Comparison of ENCODE assay signal across 1 cellular context in genomic region chr21:37268186-37268503, GRCh38.
TF ChIP-seq lines count a peak whose summit lies in the region.

No MANE protein-coding gene starts in this region.

TF ChIP-seq in SK-N-SH, 30 proteins besides CTCF, POLR2A, EP300 and RAD21 (continued from another document):
- TF ChIP-seq MAX (IDR thresholded peaks at IDR 0.05; ENCODE audit: low read depth) (no peak; the same call in 1 of the 2 replicates), RFX5 (IDR thresholded peaks at IDR 0.05; ENCODE audit: low read length) (peak; percentile 92), MXI1 (IDR thresholded peaks at IDR 0.05; ENCODE audit: low read depth, low read length) (no peak; the same call in 1 of the 2 replicates), NFIC (IDR thresholded peaks at IDR 0.05; ENCODE audit: borderline replicate concordance) (no peak), RCOR1 (IDR thresholded peaks at IDR 0.05; ENCODE audit: low read length) (no peak), YY1 (IDR thresholded peaks at IDR 0.05; ENCODE audit: low read depth) (no peak), IRF3 (IDR thresholded peaks at IDR 0.05; ENCODE audit: low read depth, low read length) (no peak), JUND (IDR thresholded peaks at IDR 0.05) (no peak), USF1 (IDR thresholded peaks at IDR 0.05; ENCODE audit: borderline replicate concordance, low read depth) (0 out of 2 replicates have a peak, but pooled peaks have one; percentile 2), TEAD4 (IDR thresholded peaks at IDR 0.05; ENCODE audit: borderline replicate concordance, insufficient read depth) (no peak), FOSL2 (IDR thresholded peaks at IDR 0.05; ENCODE audit: borderline replicate concordance, low read depth) (no peak), FOXM1 (IDR thresholded peaks at IDR 0.05; ENCODE audit: low read depth) (no peak), POLR2AphosphoS5 (IDR thresholded peaks at IDR 0.05; ENCODE audit: low read depth, low read length) (no peak), RXRA (IDR thresholded peaks at IDR 0.05; ENCODE audit: borderline replicate concordance, low read depth) (no peak)
- TF ChIP-seq, protein P1, sequence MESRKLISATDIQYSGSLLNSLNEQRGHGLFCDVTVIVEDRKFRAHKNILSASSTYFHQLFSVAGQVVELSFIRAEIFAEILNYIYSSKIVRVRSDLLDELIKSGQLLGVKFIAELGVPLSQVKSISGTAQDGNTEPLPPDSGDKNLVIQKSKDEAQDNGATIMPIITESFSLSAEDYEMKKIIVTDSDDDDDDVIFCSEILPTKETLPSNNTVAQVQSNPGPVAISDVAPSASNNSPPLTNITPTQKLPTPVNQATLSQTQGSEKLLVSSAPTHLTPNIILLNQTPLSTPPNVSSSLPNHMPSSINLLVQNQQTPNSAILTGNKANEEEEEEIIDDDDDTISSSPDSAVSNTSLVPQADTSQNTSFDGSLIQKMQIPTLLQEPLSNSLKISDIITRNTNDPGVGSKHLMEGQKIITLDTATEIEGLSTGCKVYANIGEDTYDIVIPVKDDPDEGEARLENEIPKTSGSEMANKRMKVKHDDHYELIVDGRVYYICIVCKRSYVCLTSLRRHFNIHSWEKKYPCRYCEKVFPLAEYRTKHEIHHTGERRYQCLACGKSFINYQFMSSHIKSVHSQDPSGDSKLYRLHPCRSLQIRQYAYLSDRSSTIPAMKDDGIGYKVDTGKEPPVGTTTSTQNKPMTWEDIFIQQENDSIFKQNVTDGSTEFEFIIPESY (IDR thresholded peaks at IDR 0.05; ENCODE audit: borderline replicate concordance, low read depth), result no peak
- TF ChIP-seq, protein P2, sequence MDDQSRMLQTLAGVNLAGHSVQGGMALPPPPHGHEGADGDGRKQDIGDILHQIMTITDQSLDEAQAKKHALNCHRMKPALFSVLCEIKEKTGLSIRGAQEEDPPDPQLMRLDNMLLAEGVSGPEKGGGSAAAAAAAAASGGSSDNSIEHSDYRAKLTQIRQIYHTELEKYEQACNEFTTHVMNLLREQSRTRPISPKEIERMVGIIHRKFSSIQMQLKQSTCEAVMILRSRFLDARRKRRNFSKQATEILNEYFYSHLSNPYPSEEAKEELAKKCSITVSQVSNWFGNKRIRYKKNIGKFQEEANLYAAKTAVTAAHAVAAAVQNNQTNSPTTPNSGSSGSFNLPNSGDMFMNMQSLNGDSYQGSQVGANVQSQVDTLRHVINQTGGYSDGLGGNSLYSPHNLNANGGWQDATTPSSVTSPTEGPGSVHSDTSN (IDR thresholded peaks at IDR 0.05), result peak; percentile 41; the same call in 1 of the 2 replicates
